1 cellular context compared by ENCODE assay signal in genomic region chr11:68628837-68629236, GRCh38. TPM values are rescaled to one million over a fixed set of nuclear protein-coding genes. Genes with fewer than 3 reads are reported as not detected.
"Had no signal": no experiment of that assay in that cellular context is flagged by ENCODE, and none has a peak within 500 bp of the region (broad histone marks: within the 10 kb centered on the region; RNA-seq: fewer than 3 reads in every experiment).

No MANE protein-coding gene starts in this region.

RNA-seq across cellular contexts. Expression of gene GAL, which starts 55.5 kb away (rescaled TPM):
- total RNA-seq: H4 had no signal
